In the genomic region with DNA sequence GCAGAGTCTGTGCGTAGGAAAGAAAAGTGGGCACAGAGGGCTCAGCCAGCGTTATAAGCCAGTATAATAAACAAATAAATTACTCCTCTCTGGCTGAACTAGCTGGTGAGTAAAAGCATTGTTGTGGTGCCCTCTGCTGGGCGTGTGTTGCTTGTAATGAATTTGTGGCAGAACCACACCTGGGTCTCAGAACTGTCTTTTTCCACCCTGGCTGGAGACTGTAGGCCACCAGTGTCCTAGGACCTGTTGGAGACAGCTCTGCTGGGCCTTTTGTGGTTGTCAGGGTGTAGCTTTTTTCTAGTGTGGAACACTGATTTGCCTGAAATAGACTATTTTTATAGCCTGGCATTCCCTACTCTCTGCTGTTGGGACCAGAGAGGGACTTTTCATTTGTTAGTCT, we compare ENCODE assay signal across 8 cellular contexts.
DNase-seq lines count a peak whose midpoint lies in the region; ATAC-seq and TF ChIP-seq lines count a peak whose summit lies in the region.

No MANE protein-coding gene starts in this region.

- DNase-seq in ELF-1 (ENCODE audit: low read depth, low spot score) (peak; percentile 75), NCI-H526 treated with DMSO at 0.1 percent for 48 hours (lab: John Stamatoyannopoulos, UW) (peak; percentile 29), endothelial cell (ENCODE audit: low spot score) (peak; percentile 80), midbrain (lab: John Stamatoyannopoulos, UW) (peak; percentile 88)
- peak; percentile 83 for DNase-seq in activated CD8-positive, alpha-beta T cell treated with anti-CD3 and anti-CD28 coated beads for 36 hours
- peak; percentile 7 to 16 for DNase-seq in stimulated activated CD8-positive, alpha-beta memory T cell treated with anti-CD3 and anti-CD28 coated beads, Interleukin-7, amount 100 ng/mL, for 4 hours (ENCODE audit: low read depth in 2 of 2)

- H3K9me3 Mint-ChIP-seq in activated CD8-positive, alpha-beta T cell treated with anti-CD3 and anti-CD28 coated beads for 36 hours: no peaks in the 10 kb centered on the region
- no peaks in the 10 kb centered on the region for H3K9me3 Mint-ChIP-seq in endothelial cell (ENCODE audit: unreplicated experiment)

- TF ChIP-seq CTCF in activated CD8-positive, alpha-beta T cell treated with anti-CD3 and anti-CD28 coated beads for 36 hours (IDR thresholded peaks at IDR 0.05): peak; percentile 67
- TF ChIP-seq CTCF in endothelial cell (IDR thresholded peaks at IDR 0.05; ENCODE audit: unreplicated experiment): peak; percentile 78

- CTCF ChIA-PET in activated CD8-positive, alpha-beta T cell treated with anti-CD3 and anti-CD28 coated beads for 36 hours (lab: Charles Lee): interaction anchor here (0.6 to 3.9 kb wide), 20 partner anchors 8 to 731 kb away, joined by 3 to 21 read pairs (median 4); no protein-coding TSS in a partner anchor

- H3K4me3 Mint-ChIP-seq in activated CD8-positive, alpha-beta T cell treated with anti-CD3 and anti-CD28 coated beads for 36 hours: no peak overlapping the region
- no peak overlapping the region for H3K4me3 Mint-ChIP-seq in endothelial cell (ENCODE audit: unreplicated experiment)

- no peaks in the 10 kb centered on the region for H3K4me1 Mint-ChIP-seq in activated CD8-positive, alpha-beta T cell treated with anti-CD3 and anti-CD28 coated beads for 36 hours (ENCODE audit: low read depth)
- peaks cover 38% of the 10 kb centered on the region for H3K4me1 Mint-ChIP-seq in endothelial cell (ENCODE audit: unreplicated experiment)

- POLR2A ChIA-PET in activated CD8-positive, alpha-beta T cell treated with anti-CD3 and anti-CD28 coated beads for 36 hours (lab: Charles Lee): interaction anchor here (1.2 kb wide), 1 partner anchor 10 kb away, joined by 3 read pairs; no protein-coding TSS in a partner anchor

- no peaks in the 10 kb centered on the region for H3K27me3 Mint-ChIP-seq in activated CD8-positive, alpha-beta T cell treated with anti-CD3 and anti-CD28 coated beads for 36 hours
- H3K27me3 Mint-ChIP-seq in endothelial cell (ENCODE audit: unreplicated experiment): peaks cover 3% of the 10 kb centered on the region

- peak; percentile 62 for ATAC-seq in HG02840 (IDR thresholded peaks at IDR 0.05; ENCODE audit: low FRiP score, unreplicated experiment)
- peak; percentile 61 for ATAC-seq in activated CD8-positive, alpha-beta T cell treated with anti-CD3 and anti-CD28 coated beads for 36 hours
- ATAC-seq in HG02571 (IDR thresholded peaks at IDR 0.05; ENCODE audit: unreplicated experiment): no peak

- intact Hi-C loops in activated CD8-positive, alpha-beta T cell treated with anti-CD3 and anti-CD28 coated beads for 36 hours (cut with micrococcal nuclease): no loop called here

- H3K36me3 Mint-ChIP-seq in activated CD8-positive, alpha-beta T cell treated with anti-CD3 and anti-CD28 coated beads for 36 hours (ENCODE audit: low read depth): no peaks in the 10 kb centered on the region
- H3K36me3 Mint-ChIP-seq in endothelial cell (ENCODE audit: low read depth, unreplicated experiment): no peaks in the 10 kb centered on the region

- H3K27ac Mint-ChIP-seq in activated CD8-positive, alpha-beta T cell treated with anti-CD3 and anti-CD28 coated beads for 36 hours: no peak overlapping the region
- H3K27ac Mint-ChIP-seq in endothelial cell (ENCODE audit: unreplicated experiment): no peak overlapping the region

Comparison
In these comparisons a context has a peak if more than half of its experiments do, and no peak if none do; other contexts are left out.
1. DNase-seq: peak in every context shown above with its lines; median percentile 88 in midbrain; 83 in activated CD8-positive, alpha-beta T cell treated with anti-CD3 and anti-CD28 coated beads for 36 hours; 80 in endothelial cell; 75 in ELF-1; 29 in NCI-H526 treated with DMSO at 0.1 percent for 48 hours; 12 in stimulated activated CD8-positive, alpha-beta memory T cell treated with anti-CD3 and anti-CD28 coated beads, Interleukin-7, amount 100 ng/mL, for 4 hours.